Comparison of ENCODE assay signal across 24 cellular contexts in the genomic region with DNA sequence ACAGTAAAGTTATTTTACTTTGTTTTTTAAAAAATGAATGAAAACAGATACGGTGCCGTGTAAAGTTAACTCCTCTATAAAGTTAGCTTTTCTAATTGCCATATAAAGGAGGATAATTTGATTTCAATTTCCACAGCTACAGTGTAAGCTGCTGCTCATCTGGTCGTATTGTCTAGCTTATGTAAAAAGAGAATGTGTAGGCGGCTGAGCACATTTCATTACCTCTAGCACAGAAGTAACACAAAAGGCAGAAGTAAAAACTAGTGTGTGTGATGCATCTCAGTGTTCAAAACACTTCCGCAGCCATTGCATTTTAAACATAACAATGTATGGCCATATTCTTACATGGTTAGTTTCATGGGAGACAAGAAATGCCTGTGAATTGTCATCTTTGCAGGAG.
DNase-seq lines count a peak whose midpoint lies in the region; ATAC-seq, FAIRE-seq and TF ChIP-seq lines count a peak whose summit lies in the region.
"Had no signal": no experiment of that assay in that cellular context is flagged by ENCODE, and none has a peak within 500 bp of the region (broad histone marks: within the 10 kb centered on the region; RNA-seq: fewer than 3 reads in every experiment).

No MANE protein-coding gene starts in this region.

- no peak overlapping the region for H3K9ac ChIP-seq in PC-3 (ENCODE audit: low read length)
- H3K9ac ChIP-seq: BLaER1 treated with 17β-estradiol and CSF1 and Interleukin-3, amounts not matched to agents 10 nM and 100 nM; SK-N-SH had no signal

- no peaks in the 10 kb centered on the region for H3K36me3 Mint-ChIP-seq in osteocyte (ENCODE audit: unreplicated experiment)

- intact Hi-C loops in PC-3 (cut with micrococcal nuclease), result no loop called here

- H3K27me3 ChIP-seq in PC-3 (ENCODE audit: low read length), result peaks cover 20% of the 10 kb centered on the region; the same call in 1 of the 2 replicates
- H3K27me3 ChIP-seq: BLaER1 treated with 17β-estradiol and CSF1 and Interleukin-3, amounts not matched to agents 10 nM and 100 nM; heart right ventricle; spleen; upper lobe of left lung had no signal

- ATAC-seq in GM18867 (IDR thresholded peaks at IDR 0.05; ENCODE audit: unreplicated experiment), result peak; percentile 68
- ATAC-seq in HG02571 (IDR thresholded peaks at IDR 0.05; ENCODE audit: unreplicated experiment), result peak; percentile 72
- ATAC-seq in HG03103 (IDR thresholded peaks at IDR 0.05; ENCODE audit: low read depth, unreplicated experiment), result peak; percentile 53
- no peak for ATAC-seq in PC-3
- ATAC-seq: heart right ventricle had no signal

- no peaks in the 10 kb centered on the region for H3K9me3 Mint-ChIP-seq in osteocyte (ENCODE audit: unreplicated experiment)

- no peaks in the 10 kb centered on the region for H3F3A ChIP-seq in PC-3 (ENCODE audit: low read length, unreplicated experiment)

- H3K9me2 ChIP-seq in PC-3 (replicated peaks; ENCODE audit: low read length), result no peaks in the 10 kb centered on the region
- H3K9me2 ChIP-seq: SK-N-SH had no signal

- no peak overlapping the region for H3K27ac Mint-ChIP-seq in osteocyte (ENCODE audit: unreplicated experiment)
- H3K27ac Mint-ChIP-seq: HFFc6 had no signal

- POLR2A ChIA-PET in PC-3 (lab: Charles Lee; ENCODE audit: unreplicated experiment), result no interaction called here

- no TSS peak for BruUV-seq in PC-3 (replicated peaks; lab: Mats Ljungman, UMichigan)

- H3K79me2 ChIP-seq in PC-3 (ENCODE audit: low read length), result no peaks in the 10 kb centered on the region

- no peak overlapping the region for H3K4me3 ChIP-seq in PC-3 (ENCODE audit: low read length)
- H3K4me3 ChIP-seq: BLaER1 treated with 17β-estradiol and CSF1 and Interleukin-3, amounts not matched to agents 10 nM and 100 nM; heart right ventricle; left ventricle myocardium inferior; spleen; upper lobe of left lung had no signal

- H3K9me3 ChIP-seq in PC-3 (ENCODE audit: low read length), result no peaks in the 10 kb centered on the region
- H3K9me3 ChIP-seq: BLaER1 treated with 17β-estradiol and CSF1 and Interleukin-3, amounts not matched to agents 10 nM and 100 nM; heart right ventricle; left ventricle myocardium inferior; SK-N-SH; spleen; upper lobe of left lung had no signal

- no peaks in the 10 kb centered on the region for H3K36me3 ChIP-seq in PC-3 (ENCODE audit: low read depth, low read length)
- H3K36me3 ChIP-seq: BLaER1 treated with 17β-estradiol and CSF1 and Interleukin-3, amounts not matched to agents 10 nM and 100 nM; heart right ventricle; left ventricle myocardium inferior; spleen; upper lobe of left lung had no signal

- H3K4me1 ChIP-seq in PC-3 (ENCODE audit: insufficient read depth, low read length), result no peaks in the 10 kb centered on the region
- H3K4me1 ChIP-seq: BLaER1 treated with 17β-estradiol and CSF1 and Interleukin-3, amounts not matched to agents 10 nM and 100 nM; heart right ventricle; left ventricle myocardium inferior; spleen; upper lobe of left lung had no signal

- peaks cover 10% of the 10 kb centered on the region for H3K27me3 Mint-ChIP-seq in osteocyte (ENCODE audit: unreplicated experiment)

- H3K4me3 Mint-ChIP-seq in osteocyte (ENCODE audit: unreplicated experiment), result no peak overlapping the region
- H3K4me3 Mint-ChIP-seq: HFFc6 had no signal

- H3K4me2 ChIP-seq in PC-3 (ENCODE audit: low read length), result no peak overlapping the region
- H3K4me2 ChIP-seq: BLaER1 treated with 17β-estradiol and CSF1 and Interleukin-3, amounts not matched to agents 10 nM and 100 nM; SK-N-SH had no signal

- TF ChIP-seq CTCF in osteocyte (IDR thresholded peaks at IDR 0.05) (no peak), PC-3 (conservative IDR thresholded peaks at IDR 0.05; ENCODE audit: low read depth, low read length) (no peak)

- H3K27ac ChIP-seq in PC-3 (ENCODE audit: low read length), result no peak overlapping the region
- H3K27ac ChIP-seq: BLaER1 treated with 17β-estradiol and CSF1 and Interleukin-3, amounts not matched to agents 10 nM and 100 nM; heart right ventricle; left ventricle myocardium inferior; spleen; upper lobe of left lung had no signal

- H4K20me1 ChIP-seq in PC-3 (ENCODE audit: low read length), result no peaks in the 10 kb centered on the region
- H4K20me1 ChIP-seq: BLaER1 treated with 17β-estradiol and CSF1 and Interleukin-3, amounts not matched to agents 10 nM and 100 nM had no signal

- CTCF ChIA-PET in PC-3 (lab: Charles Lee), result no interaction called here

- H2AFZ ChIP-seq in PC-3 (ENCODE audit: low read length), result no peak overlapping the region

- no peak for FAIRE-seq in urothelium cell line (lab: Jason Lieb, UNC)
- FAIRE-seq: A204.1, bronchial epithelial cell had no signal

- no peaks in the 10 kb centered on the region for H3K4me1 Mint-ChIP-seq in osteocyte (ENCODE audit: unreplicated experiment)

- DNase-seq in Ammon's horn (ENCODE audit: low spot score) (peak; percentile 41), osteocyte (ENCODE audit: extremely low spot score, unreplicated experiment) (no peak), urothelium cell line (ENCODE audit: low spot score) (no peak), PC-3 (no peak)
- no peak for DNase-seq in activated effector memory CD4-positive, alpha-beta T cell treated with anti-CD3 and anti-CD28 coated beads, Interleukin-2, amount 50 U/mL, for 16 hours
- DNase-seq: activated CD4-positive, alpha-beta T cell treated with anti-CD3 and anti-CD28 coated beads for 1 hour; cortex of kidney; GDM1; heart right ventricle; HFFc6; left ventricle myocardium inferior; NCI-H1105; NCI-H2081; NCI-H446 treated with DMSO at 0.1 percent for 48 hours; NK-92 treated with Interleukin-12 subunit alpha and Interleukin-12 subunit beta, amount 100 ng/mL, for 24 hours; SK-N-SH; upper lobe of left lung had no signal
